Comparison of ENCODE assay signal across 14 cellular contexts in genomic region chr1:65688848-65689247, GRCh38.
"Had no signal": no experiment of that assay in that cellular context is flagged by ENCODE, and none has a peak within 500 bp of the region (broad histone marks: within the 10 kb centered on the region; RNA-seq: fewer than 3 reads in every experiment).

No MANE protein-coding gene starts in this region.

- H3K4me1 ChIP-seq: foreskin keratinocyte, uterus had no signal

- H3K27ac ChIP-seq: foreskin keratinocyte, skin epidermis, tibial nerve had no signal

- ATAC-seq: activated CD8-positive, alpha-beta memory T cell treated with anti-CD3 and anti-CD28 coated beads, Interleukin-2, amount 10 ng/mL, durations not matched to agents 7 days and 5 days; foreskin keratinocyte; left lobe of liver; stimulated activated naive CD8-positive, alpha-beta T cell treated with anti-CD3 and anti-CD28 coated beads, Interleukin-15, Interleukin-2, amounts not matched to agents 100 U/mL and 50 U/mL, for 24 hours; T-helper 17 cell had no signal

- H3K27me3 ChIP-seq: dorsolateral prefrontal cortex, tibial nerve, uterus had no signal

- DNase-seq: activated B cell treated with CpG ODN at 0.5 μM for 24 hours; activated CD4-positive, alpha-beta memory T cell treated with anti-CD3 and anti-CD28 coated beads, Interleukin-2, amount 10 ng/mL, durations not matched to agents 7 days and 5 days; activated CD4-positive, alpha-beta T cell treated with anti-CD3 and anti-CD28 coated beads for 4 hours; activated CD8-positive, alpha-beta memory T cell treated with anti-CD3 and anti-CD28 coated beads, Interleukin-2, amount 10 ng/mL, durations not matched to agents 7 days and 5 days; foreskin keratinocyte; midbrain; nephron progenitor cell; stimulated activated naive CD8-positive, alpha-beta T cell treated with anti-CD3 and anti-CD28 coated beads, Interleukin-15, Interleukin-2, amounts not matched to agents 100 U/mL and 50 U/mL, for 24 hours; T-helper 17 cell; uterus had no signal

- H3K36me3 ChIP-seq: tibial nerve, uterus had no signal

- H3K4me3 ChIP-seq: dorsolateral prefrontal cortex, skin epidermis, tibial nerve, uterus had no signal

- H3K9me3 ChIP-seq: tibial nerve, uterus had no signal
